In genomic region chr4:42603865-42604264, GRCh38 we compare ENCODE assay signal across 31 cellular contexts. TPM values are rescaled to one million over a fixed set of nuclear protein-coding genes. Genes with fewer than 3 reads are reported as not detected.
"Had no signal": no experiment of that assay in that cellular context is flagged by ENCODE, and none has a peak within 500 bp of the region (broad histone marks: within the 10 kb centered on the region; RNA-seq: fewer than 3 reads in every experiment).

No MANE protein-coding gene starts in this region.

- H3K27me3 ChIP-seq: sigmoid colon, testis, transverse colon had no signal

- H3K27me3 Mint-ChIP-seq: activated CD4-positive, alpha-beta memory T cell treated with anti-CD3 and anti-CD28 coated beads, Interleukin-2, amount 10 ng/mL, durations not matched to agents 7 days and 5 days; activated CD4-positive, alpha-beta T cell treated with anti-CD3 and anti-CD28 coated beads, Interleukin-2, amount 10 ng/mL, durations not matched to agents 7 days and 5 days; activated naive CD4-positive, alpha-beta T cell treated with anti-CD3 and anti-CD28 coated beads, Interleukin-2, amount 50 U/mL, for 24 hours; activated naive CD8-positive, alpha-beta T cell treated with anti-CD3 and anti-CD28 coated beads, Interleukin-2, amount 50 U/mL, for 24 hours; activated T-cell treated with anti-CD3 and anti-CD28 coated beads, Interleukin-2, amount 50 U/mL, for 24 hours had no signal

- H3K27ac ChIP-seq: lower lobe of right lung, sigmoid colon, testis, transverse colon, WERI-Rb-1 had no signal

- H3K4me3 ChIP-seq: lower lobe of right lung, mucosa of descending colon, sigmoid colon, smooth muscle cell, testis, transverse colon had no signal

- ATAC-seq: activated CD4-positive, CD25-positive, alpha-beta regulatory T cell treated with anti-CD3 and anti-CD28 coated beads, Interleukin-2, amount 50 U/mL, for 24 hours; activated naive CD8-positive, alpha-beta T cell treated with anti-CD3 and anti-CD28 coated beads, Interleukin-2, amount 50 U/mL, for 24 hours; lower lobe of right lung; mucosa of descending colon had no signal

- H3K4me1 ChIP-seq: lower lobe of right lung, sigmoid colon, testis, transverse colon had no signal

- H3K4me2 ChIP-seq: smooth muscle cell had no signal

- H3K9me3 Mint-ChIP-seq: activated CD4-positive, alpha-beta memory T cell treated with anti-CD3 and anti-CD28 coated beads, Interleukin-2, amount 10 ng/mL, durations not matched to agents 7 days and 5 days; activated CD4-positive, alpha-beta T cell treated with anti-CD3 and anti-CD28 coated beads, Interleukin-2, amount 10 ng/mL, durations not matched to agents 7 days and 5 days; activated naive CD4-positive, alpha-beta T cell treated with anti-CD3 and anti-CD28 coated beads, Interleukin-2, amount 50 U/mL, for 24 hours; activated naive CD8-positive, alpha-beta T cell treated with anti-CD3 and anti-CD28 coated beads, Interleukin-2, amount 50 U/mL, for 24 hours; activated T-cell treated with anti-CD3 and anti-CD28 coated beads, Interleukin-2, amount 50 U/mL, for 24 hours; activated T-helper 2 cell treated with anti-CD3 and anti-CD28 coated beads, Interferon-gamma antibody, Interleukin-2, Interleukin-4, amounts not matched to agents 10 μg/mL and 5 μg/mL and 100 μg/mL, durations not matched to agents 14 hours and 24 hours and 36 hours; nephron; T-helper 1 cell treated with Interleukin-12 subunit alpha and Interleukin-12 subunit beta and Interleukin-4 antibody, amounts not matched to agents 30 μg/mL and 1 μg/mL, for 36 hours had no signal

- FAIRE-seq: bronchial epithelial cell, colon, frontal cortex, kidney had no signal

- DNase-seq: activated CD4-positive, alpha-beta memory T cell treated with anti-CD3 and anti-CD28 coated beads, Interleukin-2, amount 10 ng/mL, durations not matched to agents 7 days and 5 days; activated CD4-positive, alpha-beta T cell treated with anti-CD3 and anti-CD28 coated beads, Interleukin-2, amount 10 ng/mL, durations not matched to agents 7 days and 5 days; activated CD8-positive, alpha-beta memory T cell treated with anti-CD3 and anti-CD28 coated beads, Interleukin-2, amount 50 U/mL, for 48 hours; activated naive CD8-positive, alpha-beta T cell treated with anti-CD3 and anti-CD28 coated beads, Interleukin-2, amount 50 U/mL, for 24 hours; activated T-cell treated with anti-CD3 and anti-CD28 coated beads, Interleukin-2, amount 50 U/mL, for 24 hours; amygdala; dermis blood vessel endothelial cell; effector CD8-positive, alpha-beta T cell; hypothalamus; immature natural killer cell; kidney; lower lobe of right lung; mucosa of descending colon; posterior cingulate gyrus; sigmoid colon; stimulated activated CD4-positive, alpha-beta T cell treated with anti-CD3 and anti-CD28 coated beads, Interleukin-1b, Interleukin-23, amount 100 ng/mL, for 48 hours; stimulated activated naive CD4-positive, alpha-beta T cell; SW 1271; T1000; testis; transverse colon; WERI-Rb-1 had no signal

- H3K4me3 Mint-ChIP-seq: activated CD4-positive, alpha-beta memory T cell treated with anti-CD3 and anti-CD28 coated beads, Interleukin-2, amount 10 ng/mL, durations not matched to agents 7 days and 5 days; activated CD4-positive, alpha-beta T cell treated with anti-CD3 and anti-CD28 coated beads, Interleukin-2, amount 10 ng/mL, durations not matched to agents 7 days and 5 days; activated naive CD4-positive, alpha-beta T cell treated with anti-CD3 and anti-CD28 coated beads, Interleukin-2, amount 50 U/mL, for 24 hours; activated naive CD8-positive, alpha-beta T cell treated with anti-CD3 and anti-CD28 coated beads, Interleukin-2, amount 50 U/mL, for 24 hours; activated T-cell treated with anti-CD3 and anti-CD28 coated beads, Interleukin-2, amount 50 U/mL, for 24 hours; immature natural killer cell; nephron; T-helper 1 cell treated with Interleukin-12 subunit alpha and Interleukin-12 subunit beta and Interleukin-4 antibody, amounts not matched to agents 30 μg/mL and 1 μg/mL, for 36 hours had no signal

- H3K4me1 Mint-ChIP-seq: activated naive CD4-positive, alpha-beta T cell treated with anti-CD3 and anti-CD28 coated beads, Interleukin-2, amount 50 U/mL, for 24 hours had no signal

- H3K9me3 ChIP-seq: lower lobe of right lung, mucosa of descending colon, sigmoid colon, testis, transverse colon had no signal

- H3K27ac Mint-ChIP-seq: activated CD4-positive, alpha-beta memory T cell treated with anti-CD3 and anti-CD28 coated beads, Interleukin-2, amount 10 ng/mL, durations not matched to agents 7 days and 5 days; activated CD4-positive, alpha-beta T cell treated with anti-CD3 and anti-CD28 coated beads, Interleukin-2, amount 10 ng/mL, durations not matched to agents 7 days and 5 days; activated naive CD4-positive, alpha-beta T cell treated with anti-CD3 and anti-CD28 coated beads, Interleukin-2, amount 50 U/mL, for 24 hours; activated naive CD8-positive, alpha-beta T cell treated with anti-CD3 and anti-CD28 coated beads, Interleukin-2, amount 50 U/mL, for 24 hours; activated T-cell treated with anti-CD3 and anti-CD28 coated beads, Interleukin-2, amount 50 U/mL, for 24 hours; activated T-helper 2 cell treated with anti-CD3 and anti-CD28 coated beads, Interferon-gamma antibody, Interleukin-2, Interleukin-4, amounts not matched to agents 10 μg/mL and 5 μg/mL and 100 μg/mL, durations not matched to agents 14 hours and 24 hours and 36 hours; nephron; T-helper 1 cell treated with Interleukin-12 subunit alpha and Interleukin-12 subunit beta and Interleukin-4 antibody, amounts not matched to agents 30 μg/mL and 1 μg/mL, for 36 hours had no signal

- H3K36me3 ChIP-seq: sigmoid colon, transverse colon had no signal

RNA-seq across cellular contexts. Expression of gene ATP8A1, which starts 53.0 kb away (rescaled TPM):
- polyA plus RNA-seq: smooth muscle cell had no signal
